ENCODE assay signal across 26 cellular contexts in genomic region chr20:49526568-49526967, GRCh38. TPM values are rescaled to one million over a fixed set of nuclear protein-coding genes. Genes with fewer than 3 reads are reported as not detected.
"Had no signal": no experiment of that assay in that cellular context is flagged by ENCODE, and none has a peak within 500 bp of the region (broad histone marks: within the 10 kb centered on the region; RNA-seq: fewer than 3 reads in every experiment).

No MANE protein-coding gene starts in this region.

- H3K36me3 Mint-ChIP-seq: IgD-negative memory B cell had no signal

- H3K4me3 ChIP-seq: K562 had no signal

- H3K27ac Mint-ChIP-seq: IgD-negative memory B cell had no signal

- H3K9ac ChIP-seq: KMS-11, SK-N-SH had no signal

- H3K27ac ChIP-seq: HL-60, KMS-11, RWPE1 had no signal

- H3K9me3 ChIP-seq: SK-N-SH had no signal

- DNase-seq: Kasumi-1, MV-4-11, NCI-H1048, NCI-H1105, NCI-H1417, NCI-H1436 treated with DMSO at 0.1 percent for 48 hours, NCI-H1694, NCI-H187 treated with DMSO at 0.1 percent for 48 hours, NCI-H2081, NCI-H2107, NCI-H2227 treated with DMSO at 0.1 percent for 48 hours, NCI-H446, NCI-H510A, NCI-H524 treated with DMSO at 0.1 percent for 48 hours, NCI-H69, NCI-H774, SHP77, SK-N-SH, SW 1271 had no signal

- H3K4me2 ChIP-seq: KMS-11, SK-N-SH had no signal

- H3K4me3 Mint-ChIP-seq: IgD-negative memory B cell had no signal

- H3K4me1 Mint-ChIP-seq: IgD-negative memory B cell had no signal

- FAIRE-seq: HTR-8/SVneo, K562 had no signal

RNA-seq across cellular contexts. Expression of gene PTGIS, which starts 41.4 kb away (rescaled TPM):
- total RNA-seq: K562, MCF 10A had no signal
- polyA plus RNA-seq: IgD-negative memory B cell, K562 had no signal

RNA-seq across cellular contexts. Expression of gene KCNB1, which starts 44.1 kb away (rescaled TPM):
- total RNA-seq: K562 had no signal
- polyA plus RNA-seq: IgD-negative memory B cell had no signal
